In the genomic region with DNA sequence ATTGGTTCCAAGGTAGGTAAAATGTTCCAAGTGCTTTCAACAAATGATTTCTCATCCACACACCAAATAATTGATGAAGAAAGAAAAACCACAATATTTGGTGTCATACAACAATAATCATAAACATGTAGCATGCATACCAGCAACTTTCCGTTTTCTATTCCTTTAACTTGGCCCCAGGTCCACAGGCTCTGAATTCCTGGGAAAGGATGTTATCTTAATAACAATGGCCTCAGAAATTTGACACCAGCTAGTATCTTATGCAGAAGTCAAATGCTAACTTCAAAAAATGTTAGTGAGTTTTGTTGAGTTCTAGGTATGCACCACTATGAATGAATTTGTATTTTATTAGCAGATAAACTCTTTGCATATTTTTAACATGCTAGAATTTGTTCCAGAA, we compare ENCODE assay signal across 26 cellular contexts.
"Had no signal": no experiment of that assay in that cellular context is flagged by ENCODE, and none has a peak within 500 bp of the region (broad histone marks: within the 10 kb centered on the region; RNA-seq: fewer than 3 reads in every experiment).

No MANE protein-coding gene starts in this region.

- H3K27me3 ChIP-seq: adrenal gland, ascending aorta, breast epithelium, colonic mucosa, esophagus squamous epithelium, left lung, pancreas, right atrium auricular region, spleen, upper lobe of left lung had no signal

- H3K27ac ChIP-seq: adrenal gland, ascending aorta, breast epithelium, colonic mucosa, esophagus squamous epithelium, heart left ventricle, left lung, pancreas, psoas muscle, right atrium auricular region, spleen, thoracic aorta, upper lobe of left lung, WERI-Rb-1 had no signal

- DNase-seq: activated CD4-positive, alpha-beta T cell treated with anti-CD3 and anti-CD28 coated beads for 1 hour; activated T-cell treated with anti-CD3 and anti-CD28 coated beads, Interleukin-2, amount 50 U/mL, for 1 hour; adrenal gland; colonic mucosa; endodermal cell; esophagus squamous epithelium; heart left ventricle; kidney glomerular epithelial cell; left lung; natural killer cell; pancreas; psoas muscle; spleen; stimulated activated CD4-positive, alpha-beta T cell treated with anti-CD3 and anti-CD28 coated beads, Interleukin-4, amount 100 ng/mL, for 1 hour; stimulated activated naive CD4-positive, alpha-beta T cell treated with Interleukin-2 at 50 U/mL for 16 hours; T-cell; upper lobe of left lung; WERI-Rb-1 had no signal

- H3K36me3 Mint-ChIP-seq: activated naive CD8-positive, alpha-beta T cell; natural killer cell; T-cell had no signal

- H3K36me3 ChIP-seq: adrenal gland, ascending aorta, breast epithelium, colonic mucosa, esophagus squamous epithelium, heart left ventricle, left lung, pancreas, right atrium auricular region, spleen, thoracic aorta, upper lobe of left lung, WERI-Rb-1 had no signal

- H3K9me3 ChIP-seq: adrenal gland, ascending aorta, colonic mucosa, pancreas, psoas muscle had no signal

- H3K27ac Mint-ChIP-seq: activated naive CD8-positive, alpha-beta T cell; activated T-helper 17 cell treated with anti-CD3 and anti-CD28 coated beads, Interleukin-2, amount 50 U/mL, for 72 hours; endodermal cell; mesothelial cell of epicardium; natural killer cell; T-cell had no signal

- H3K4me3 ChIP-seq: adrenal gland, ascending aorta, breast epithelium, colonic mucosa, esophagus squamous epithelium, heart left ventricle, left lung, lung, pancreas, psoas muscle, right atrium auricular region, spleen, thoracic aorta, upper lobe of left lung had no signal

- ATAC-seq: activated T-helper 17 cell treated with anti-CD3 and anti-CD28 coated beads, Interleukin-2, amount 50 U/mL, for 72 hours; heart left ventricle; left lung; natural killer cell; pancreas; psoas muscle; T-cell had no signal

- H3K4me1 ChIP-seq: adrenal gland, ascending aorta, breast epithelium, colonic mucosa, esophagus squamous epithelium, heart left ventricle, left lung, pancreas, psoas muscle, right atrium auricular region, spleen, upper lobe of left lung had no signal
